ENCODE assay signal across 14 cellular contexts in the genomic region with DNA sequence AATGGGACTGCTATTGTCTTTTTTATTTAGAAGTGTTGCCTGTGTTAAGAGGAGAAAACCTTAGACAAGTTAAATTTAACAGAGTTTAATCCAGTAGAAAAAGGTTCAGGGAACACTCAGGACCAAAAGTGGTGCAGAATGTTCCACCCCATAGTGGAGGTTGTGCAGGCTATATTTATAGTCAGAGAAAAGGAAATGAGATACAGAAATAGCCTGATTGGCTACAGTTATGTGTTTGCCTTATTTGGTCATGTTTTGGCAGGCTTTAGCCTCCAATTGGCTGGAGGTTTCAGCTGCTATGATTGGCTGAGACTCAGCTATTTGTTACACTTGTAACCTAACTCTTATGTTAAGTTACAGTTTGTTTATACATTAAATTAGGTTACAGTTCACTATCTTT. TPM values are rescaled to one million over a fixed set of nuclear protein-coding genes. Genes with fewer than 3 reads are reported as not detected.
DNase-seq lines count a peak whose midpoint lies in the region; ATAC-seq, FAIRE-seq and TF ChIP-seq lines count a peak whose summit lies in the region.
"Had no signal": no experiment of that assay in that cellular context is flagged by ENCODE, and none has a peak within 500 bp of the region (broad histone marks: within the 10 kb centered on the region; RNA-seq: fewer than 3 reads in every experiment).

No MANE protein-coding gene starts in this region.

- no peak for ATAC-seq in HG02870 (IDR thresholded peaks at IDR 0.05; ENCODE audit: unreplicated experiment)
- no peak for ATAC-seq in GM19452 (IDR thresholded peaks at IDR 0.05; ENCODE audit: unreplicated experiment)
- ATAC-seq: body of pancreas, Panc1 had no signal

- no peak for FAIRE-seq in GM12891 (lab: Jason Lieb, UNC)
- FAIRE-seq: HTR-8/SVneo had no signal

- H3K27ac ChIP-seq in ascending aorta: peak overlapping the region in 1 of 2 donors; percentile 62
- H3K27ac ChIP-seq: body of pancreas had no signal

- peaks cover 5 to 18% of the 10 kb centered on the region in 2 donors for H3K36me3 ChIP-seq in ascending aorta

- H3K4me3 ChIP-seq in fibroblast of the aortic adventitia (ENCODE audit: low read depth, low read length) (no peak overlapping the region), ascending aorta (no peak overlapping the region)
- H3K4me3 ChIP-seq: body of pancreas had no signal

- intact Hi-C loops in ascending aorta (cut with DNase I): no loop called here

- H3K27me3 ChIP-seq in ascending aorta: no peaks in the 10 kb centered on the region
- H3K27me3 ChIP-seq: body of pancreas had no signal

- peak; percentile 26 for DNase-seq in ACHN
- DNase-seq in GM12891 (ENCODE audit: insufficient read length, low spot score): no peak
- peak; percentile 29 for DNase-seq in SK-MEL-5 (ENCODE audit: low read depth, low spot score)
- peak; percentile 29 for DNase-seq in fibroblast of the aortic adventitia (ENCODE audit: low read depth)
- DNase-seq in ascending aorta (ENCODE audit: low spot score in 2 of 2): no peak
- DNase-seq in activated effector memory CD4-positive, alpha-beta T cell treated with Interleukin-2 at 50 U/mL for 16 hours: no peak
- DNase-seq: activated CD4-positive, alpha-beta T cell treated with anti-CD3 and anti-CD28 coated beads for 1 hour; body of pancreas; DMS79 treated with DMSO at 0.1 percent for 48 hours; hippocampal formation had no signal

- no peak for TF ChIP-seq CTCF in fibroblast of the aortic adventitia (IDR thresholded peaks at IDR 0.05; ENCODE audit: insufficient read depth, low read length)
- TF ChIP-seq CTCF in ascending aorta (IDR thresholded peaks at IDR 0.05): no peak

- TF ChIP-seq POLR2A in GM12891 (IDR thresholded peaks at IDR 0.05; ENCODE audit: low read depth, low read length): peak; percentile 73; the same call in 1 of the 2 replicates

- peaks cover 3 to 10% of the 10 kb centered on the region in 2 donors for H3K4me1 ChIP-seq in ascending aorta

- H3K9me3 ChIP-seq in ascending aorta: no peaks in the 10 kb centered on the region
- H3K9me3 ChIP-seq: body of pancreas had no signal

- in situ Hi-C loops in ACHN (cut with HindIII; ENCODE audit: low pct_ligation_motif_present, low pct_unique_long_range_greater_than_20kb, low sequenced_read_pairs) (no loop called here), SK-MEL-5 (cut with HindIII; ENCODE audit: low pct_unique_long_range_greater_than_20kb, low sequenced_read_pairs) (no loop called here)

TF ChIP-seq in GM12891, 5 proteins besides CTCF, POLR2A, EP300 and RAD21:
- no peak for TF ChIP-seq SPI1 (IDR thresholded peaks at IDR 0.05; ENCODE audit: low read depth, low read length)
- peak; percentile 38; the same call in 1 of the 2 replicates for TF ChIP-seq POLR2AphosphoS5 (IDR thresholded peaks at IDR 0.05; ENCODE audit: low read depth, low read length)

RNA-seq across cellular contexts. Expression of a gene that starts 4.1 kb away (rescaled TPM):
- polyA plus RNA-seq in GM12891 (2012; ENCODE audit: low read depth, missing spikeins): 48.7 TPM
- total RNA-seq in SK-MEL-5 (2014; rRNA removed; shearing (Covaris generic)): 86.6 and 91.4 TPM in 2 replicates
- polyA plus RNA-seq in SK-MEL-5 (2015; cell fraction: cytosol; rRNA removed): 56.6 and 61.1 TPM in 2 replicates
- 91.3 and 122 TPM in 2 replicates for polyA plus RNA-seq in SK-MEL-5 (2015; cell fraction: nucleus; rRNA removed)
- total RNA-seq in fibroblast of the aortic adventitia (ENCODE audit: low replicate concordance): 9.6 and 34.2 TPM in 2 replicates
- total RNA-seq in ascending aorta: 36.4 TPM

RNA-seq across cellular contexts. Expression of a gene that starts 48.9 kb away (rescaled TPM):
- polyA plus RNA-seq in GM12891 (2012; ENCODE audit: low read depth, missing spikeins): 0.09 TPM
- not detected in 2 replicates for total RNA-seq in SK-MEL-5 (2014; rRNA removed; shearing (Covaris generic))
- not detected in 2 replicates for polyA plus RNA-seq in SK-MEL-5 (2015; cell fraction: cytosol; rRNA removed)
- polyA plus RNA-seq in SK-MEL-5 (2015; cell fraction: nucleus; rRNA removed): not detected in 2 replicates
- total RNA-seq in fibroblast of the aortic adventitia (ENCODE audit: low replicate concordance) (not detected in 2 replicates), ascending aorta (not detected)
- total RNA-seq: body of pancreas had no signal

RNA-seq across cellular contexts. Expression of a gene that starts 53.0 kb away (rescaled TPM):
- 19.4 TPM for polyA plus RNA-seq in GM12891 (2012; ENCODE audit: low read depth, missing spikeins)
- total RNA-seq in SK-MEL-5 (2014; rRNA removed; shearing (Covaris generic)): 42.5 and 45.3 TPM in 2 replicates
- 25.9 and 31.5 TPM in 2 replicates for polyA plus RNA-seq in SK-MEL-5 (2015; cell fraction: cytosol; rRNA removed)
- polyA plus RNA-seq in SK-MEL-5 (2015; cell fraction: nucleus; rRNA removed): 16.3 and 16.9 TPM in 2 replicates
- total RNA-seq in fibroblast of the aortic adventitia (ENCODE audit: low replicate concordance): 28.0 and 49.0 TPM in 2 replicates
- total RNA-seq in ascending aorta: 24.6 TPM

RNA-seq across cellular contexts. Expression of a gene that starts 59.9 kb away (rescaled TPM):
- polyA plus RNA-seq in GM12891 (2012; ENCODE audit: low read depth, missing spikeins): not detected
- total RNA-seq in SK-MEL-5 (2014; rRNA removed; shearing (Covaris generic)): 0.24 and 0.42 TPM in 2 replicates
- polyA plus RNA-seq in SK-MEL-5 (2015; cell fraction: cytosol; rRNA removed): 0.92 and 3.4 TPM in 2 replicates
- 5.5 TPM in 1 of 2 replicates, not detected in the other for polyA plus RNA-seq in SK-MEL-5 (2015; cell fraction: nucleus; rRNA removed)
- total RNA-seq in fibroblast of the aortic adventitia (ENCODE audit: low replicate concordance): 2.4 TPM in 1 of 2 replicates, not detected in the other
- 134 TPM for total RNA-seq in ascending aorta

Comparison
In these comparisons a context has a peak if more than half of its experiments do, and no peak if none do; other contexts are left out.
1. DNase-seq: peak in ACHN (single experiment), SK-MEL-5 (single experiment) and fibroblast of the aortic adventitia (single experiment); none in GM12891 (single experiment), ascending aorta (0 of 2) and activated effector memory CD4-positive, alpha-beta T cell treated with Interleukin-2 at 50 U/mL for 16 hours (single experiment).